ENCODE assay signal across 1 cellular context in the genomic region with DNA sequence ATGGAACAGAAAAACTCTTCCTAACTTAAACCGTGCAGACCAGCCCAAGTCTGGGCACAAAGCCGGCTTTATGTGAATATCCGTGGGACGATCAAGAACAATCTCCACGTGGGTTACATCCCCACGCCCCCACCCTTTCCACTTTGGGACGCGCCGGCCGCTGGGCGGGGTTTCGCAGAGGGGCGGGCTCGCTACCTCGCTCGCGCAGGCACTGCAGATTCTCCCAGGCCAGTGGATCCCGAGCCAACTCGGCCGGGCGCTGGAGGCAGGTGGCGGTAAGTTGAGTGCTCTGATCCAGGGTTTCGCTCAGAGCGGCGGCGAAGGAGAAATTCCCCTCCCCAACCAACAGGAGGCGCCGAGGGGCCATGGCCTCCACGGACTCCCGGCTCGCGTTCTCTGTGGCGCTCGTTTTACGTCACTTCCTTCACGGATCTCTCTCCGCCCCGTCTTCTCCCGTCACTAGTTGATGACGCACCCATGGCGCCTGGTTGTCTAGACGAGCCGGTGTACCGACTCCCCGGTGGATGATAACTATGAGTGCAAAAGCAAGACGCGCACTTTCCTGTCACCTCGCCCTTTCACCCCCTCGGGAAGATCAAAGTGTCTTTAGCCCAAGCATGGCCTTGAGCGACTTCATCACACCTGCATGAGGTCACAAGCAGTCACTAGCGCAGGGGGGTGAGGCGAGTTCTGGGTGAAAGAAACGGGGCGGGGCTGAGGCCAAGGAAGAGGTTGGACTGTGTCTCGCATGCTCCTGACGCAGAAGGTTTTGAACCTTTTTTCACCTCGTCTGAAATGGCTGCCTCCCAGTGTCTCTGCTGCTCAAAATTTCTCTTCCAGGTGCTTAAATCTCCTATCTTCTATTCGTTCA.
TF ChIP-seq lines count a peak whose summit lies in the region.

A gene with protein sequence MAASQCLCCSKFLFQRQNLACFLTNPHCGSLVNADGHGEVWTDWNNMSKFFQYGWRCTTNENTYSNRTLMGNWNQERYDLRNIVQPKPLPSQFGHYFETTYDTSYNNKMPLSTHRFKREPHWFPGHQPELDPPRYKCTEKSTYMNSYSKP (plus strand): TSS at position 776 of the 871 bp plus-strand sequence. CDS start 20 bp downstream, at position 796.
A gene with protein sequence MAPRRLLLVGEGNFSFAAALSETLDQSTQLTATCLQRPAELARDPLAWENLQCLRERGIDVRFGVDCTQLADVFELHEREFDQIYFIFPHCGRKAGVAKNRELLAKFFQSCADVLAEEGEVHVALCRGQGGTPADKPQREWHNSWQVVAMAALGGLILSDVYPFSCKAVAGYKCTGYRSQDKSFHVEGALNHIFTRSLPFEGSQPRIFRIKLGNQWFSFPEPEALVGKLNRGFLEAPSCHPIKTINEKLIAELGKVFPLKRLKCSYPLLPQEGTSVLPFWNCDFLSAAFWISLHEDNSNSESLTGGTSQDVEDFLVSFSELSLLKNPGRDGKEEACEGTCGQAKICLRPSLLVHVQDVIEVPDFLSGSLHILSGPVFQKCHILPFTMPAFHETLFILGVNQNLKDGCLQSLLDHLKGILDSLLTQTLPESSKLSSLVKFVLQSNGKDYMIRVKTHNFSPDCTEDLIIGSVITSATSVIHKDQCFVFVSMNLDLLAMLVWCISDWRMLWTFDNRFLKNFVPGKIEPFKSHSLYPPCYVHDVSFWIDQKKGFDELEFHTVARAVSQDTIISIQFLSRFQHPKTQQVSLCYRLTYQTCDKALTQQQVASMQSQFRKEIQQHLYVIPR (minus strand): TSS at position 400 of the 871 bp plus-strand sequence. CDS start 33 bp downstream, at position 367.

TF ChIP-seq in K562, 482 proteins besides CTCF, POLR2A, EP300 and RAD21 (continued from another document and continues in another):
- TF ChIP-seq, protein P1, sequence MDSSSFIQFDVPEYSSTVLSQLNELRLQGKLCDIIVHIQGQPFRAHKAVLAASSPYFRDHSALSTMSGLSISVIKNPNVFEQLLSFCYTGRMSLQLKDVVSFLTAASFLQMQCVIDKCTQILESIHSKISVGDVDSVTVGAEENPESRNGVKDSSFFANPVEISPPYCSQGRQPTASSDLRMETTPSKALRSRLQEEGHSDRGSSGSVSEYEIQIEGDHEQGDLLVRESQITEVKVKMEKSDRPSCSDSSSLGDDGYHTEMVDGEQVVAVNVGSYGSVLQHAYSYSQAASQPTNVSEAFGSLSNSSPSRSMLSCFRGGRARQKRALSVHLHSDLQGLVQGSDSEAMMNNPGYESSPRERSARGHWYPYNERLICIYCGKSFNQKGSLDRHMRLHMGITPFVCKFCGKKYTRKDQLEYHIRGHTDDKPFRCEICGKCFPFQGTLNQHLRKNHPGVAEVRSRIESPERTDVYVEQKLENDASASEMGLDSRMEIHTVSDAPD (CRISPR knock-in tag; IDR thresholded peaks at IDR 0.05): no peak
- TF ChIP-seq BACH1 (tag; IDR thresholded peaks at IDR 0.05): no peak
- TF ChIP-seq EWSR1 (IDR thresholded peaks at IDR 0.05; ENCODE audit: borderline replicate concordance, low read depth, partially characterized antibody): no peak
- 0 out of 2 replicates have a peak, but pooled peaks have one; percentile 22 for TF ChIP-seq CBFB (CRISPR knock-in tag; IDR thresholded peaks at IDR 0.05)
- peak; percentile 77 for TF ChIP-seq MXI1 (IDR thresholded peaks at IDR 0.05; ENCODE audit: low read depth, low read length)
- TF ChIP-seq PHB (CRISPR knock-in tag; IDR thresholded peaks at IDR 0.05): no peak
- TF ChIP-seq TEAD1 (CRISPR knock-in tag; IDR thresholded peaks at IDR 0.05): peak in 1 of 2 experiments; percentile 84
- TF ChIP-seq SNRNP70 (optimal IDR thresholded peaks at IDR 0.05; ENCODE audit: low read depth, low read length): no peak
- TF ChIP-seq, protein P2, sequence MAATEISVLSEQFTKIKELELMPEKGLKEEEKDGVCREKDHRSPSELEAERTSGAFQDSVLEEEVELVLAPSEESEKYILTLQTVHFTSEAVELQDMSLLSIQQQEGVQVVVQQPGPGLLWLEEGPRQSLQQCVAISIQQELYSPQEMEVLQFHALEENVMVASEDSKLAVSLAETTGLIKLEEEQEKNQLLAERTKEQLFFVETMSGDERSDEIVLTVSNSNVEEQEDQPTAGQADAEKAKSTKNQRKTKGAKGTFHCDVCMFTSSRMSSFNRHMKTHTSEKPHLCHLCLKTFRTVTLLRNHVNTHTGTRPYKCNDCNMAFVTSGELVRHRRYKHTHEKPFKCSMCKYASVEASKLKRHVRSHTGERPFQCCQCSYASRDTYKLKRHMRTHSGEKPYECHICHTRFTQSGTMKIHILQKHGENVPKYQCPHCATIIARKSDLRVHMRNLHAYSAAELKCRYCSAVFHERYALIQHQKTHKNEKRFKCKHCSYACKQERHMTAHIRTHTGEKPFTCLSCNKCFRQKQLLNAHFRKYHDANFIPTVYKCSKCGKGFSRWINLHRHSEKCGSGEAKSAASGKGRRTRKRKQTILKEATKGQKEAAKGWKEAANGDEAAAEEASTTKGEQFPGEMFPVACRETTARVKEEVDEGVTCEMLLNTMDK (IDR thresholded peaks at IDR 0.05; ENCODE audit: borderline replicate concordance, insufficient read depth, low read depth, low read length, poor library complexity, severe bottlenecking): peak; percentile 65
- TF ChIP-seq, protein P3, sequence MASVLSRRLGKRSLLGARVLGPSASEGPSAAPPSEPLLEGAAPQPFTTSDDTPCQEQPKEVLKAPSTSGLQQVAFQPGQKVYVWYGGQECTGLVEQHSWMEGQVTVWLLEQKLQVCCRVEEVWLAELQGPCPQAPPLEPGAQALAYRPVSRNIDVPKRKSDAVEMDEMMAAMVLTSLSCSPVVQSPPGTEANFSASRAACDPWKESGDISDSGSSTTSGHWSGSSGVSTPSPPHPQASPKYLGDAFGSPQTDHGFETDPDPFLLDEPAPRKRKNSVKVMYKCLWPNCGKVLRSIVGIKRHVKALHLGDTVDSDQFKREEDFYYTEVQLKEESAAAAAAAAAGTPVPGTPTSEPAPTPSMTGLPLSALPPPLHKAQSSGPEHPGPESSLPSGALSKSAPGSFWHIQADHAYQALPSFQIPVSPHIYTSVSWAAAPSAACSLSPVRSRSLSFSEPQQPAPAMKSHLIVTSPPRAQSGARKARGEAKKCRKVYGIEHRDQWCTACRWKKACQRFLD (CRISPR knock-in tag; IDR thresholded peaks at IDR 0.05): peak; percentile 95
- TF ChIP-seq, protein P4, sequence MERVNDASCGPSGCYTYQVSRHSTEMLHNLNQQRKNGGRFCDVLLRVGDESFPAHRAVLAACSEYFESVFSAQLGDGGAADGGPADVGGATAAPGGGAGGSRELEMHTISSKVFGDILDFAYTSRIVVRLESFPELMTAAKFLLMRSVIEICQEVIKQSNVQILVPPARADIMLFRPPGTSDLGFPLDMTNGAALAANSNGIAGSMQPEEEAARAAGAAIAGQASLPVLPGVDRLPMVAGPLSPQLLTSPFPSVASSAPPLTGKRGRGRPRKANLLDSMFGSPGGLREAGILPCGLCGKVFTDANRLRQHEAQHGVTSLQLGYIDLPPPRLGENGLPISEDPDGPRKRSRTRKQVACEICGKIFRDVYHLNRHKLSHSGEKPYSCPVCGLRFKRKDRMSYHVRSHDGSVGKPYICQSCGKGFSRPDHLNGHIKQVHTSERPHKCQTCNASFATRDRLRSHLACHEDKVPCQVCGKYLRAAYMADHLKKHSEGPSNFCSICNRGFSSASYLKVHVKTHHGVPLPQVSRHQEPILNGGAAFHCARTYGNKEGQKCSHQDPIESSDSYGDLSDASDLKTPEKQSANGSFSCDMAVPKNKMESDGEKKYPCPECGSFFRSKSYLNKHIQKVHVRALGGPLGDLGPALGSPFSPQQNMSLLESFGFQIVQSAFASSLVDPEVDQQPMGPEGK (CRISPR knock-in tag; IDR thresholded peaks at IDR 0.05; ENCODE audit: borderline replicate concordance): no peak
- TF ChIP-seq CBX2 (IDR thresholded peaks at IDR 0.05; ENCODE audit: insufficient read depth, low read length, poor library complexity, severe bottlenecking): no peak
- TF ChIP-seq SIX5 (IDR thresholded peaks at IDR 0.05; ENCODE audit: borderline replicate concordance in 1 of 2, insufficient read depth in 1 of 2, low read depth in 1 of 2, low read length in 2 of 2): peak in 1 of 2 experiments; percentile 39; a peak in 1 of 4 replicates
- TF ChIP-seq, protein P5, sequence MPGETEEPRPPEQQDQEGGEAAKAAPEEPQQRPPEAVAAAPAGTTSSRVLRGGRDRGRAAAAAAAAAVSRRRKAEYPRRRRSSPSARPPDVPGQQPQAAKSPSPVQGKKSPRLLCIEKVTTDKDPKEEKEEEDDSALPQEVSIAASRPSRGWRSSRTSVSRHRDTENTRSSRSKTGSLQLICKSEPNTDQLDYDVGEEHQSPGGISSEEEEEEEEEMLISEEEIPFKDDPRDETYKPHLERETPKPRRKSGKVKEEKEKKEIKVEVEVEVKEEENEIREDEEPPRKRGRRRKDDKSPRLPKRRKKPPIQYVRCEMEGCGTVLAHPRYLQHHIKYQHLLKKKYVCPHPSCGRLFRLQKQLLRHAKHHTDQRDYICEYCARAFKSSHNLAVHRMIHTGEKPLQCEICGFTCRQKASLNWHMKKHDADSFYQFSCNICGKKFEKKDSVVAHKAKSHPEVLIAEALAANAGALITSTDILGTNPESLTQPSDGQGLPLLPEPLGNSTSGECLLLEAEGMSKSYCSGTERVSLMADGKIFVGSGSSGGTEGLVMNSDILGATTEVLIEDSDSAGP (CRISPR knock-in tag; IDR thresholded peaks at IDR 0.05): no peak
- no peak for TF ChIP-seq SETDB1 (IDR thresholded peaks at IDR 0.05; ENCODE audit: low read length)
- TF ChIP-seq NFRKB (IDR thresholded peaks at IDR 0.05; ENCODE audit: low read depth): peak; percentile 93
- no peak for TF ChIP-seq NR4A1 (CRISPR knock-in tag; IDR thresholded peaks at IDR 0.05)
- no peak for TF ChIP-seq NR4A1 (tag; IDR thresholded peaks at IDR 0.05)
- no peak for TF ChIP-seq THRAP3 (IDR thresholded peaks at IDR 0.05; ENCODE audit: borderline replicate concordance)
- TF ChIP-seq MEF2D (tag; conservative IDR thresholded peaks at IDR 0.05; ENCODE audit: low read depth): 0 out of 2 replicates have a peak, but pooled peaks have one; percentile 7
- TF ChIP-seq, protein P6, sequence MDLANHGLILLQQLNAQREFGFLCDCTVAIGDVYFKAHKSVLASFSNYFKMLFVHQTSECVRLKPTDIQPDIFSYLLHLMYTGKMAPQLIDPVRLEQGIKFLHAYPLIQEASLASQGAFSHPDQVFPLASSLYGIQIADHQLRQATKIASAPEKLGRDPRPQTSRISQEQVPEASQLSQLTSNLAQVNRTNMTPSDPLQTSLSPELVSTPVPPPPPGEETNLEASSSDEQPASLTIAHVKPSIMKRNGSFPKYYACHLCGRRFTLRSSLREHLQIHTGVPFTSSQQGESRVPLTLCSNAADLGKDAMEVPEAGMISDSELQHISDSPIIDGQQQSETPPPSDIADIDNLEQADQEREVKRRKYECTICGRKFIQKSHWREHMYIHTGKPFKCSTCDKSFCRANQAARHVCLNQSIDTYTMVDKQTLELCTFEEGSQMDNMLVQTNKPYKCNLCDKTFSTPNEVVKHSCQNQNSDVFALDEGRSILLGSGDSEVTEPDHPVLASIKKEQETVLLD (IDR thresholded peaks at IDR 0.05): peak; percentile 39; the same call in 1 of the 2 replicates
- TF ChIP-seq, protein P7, sequence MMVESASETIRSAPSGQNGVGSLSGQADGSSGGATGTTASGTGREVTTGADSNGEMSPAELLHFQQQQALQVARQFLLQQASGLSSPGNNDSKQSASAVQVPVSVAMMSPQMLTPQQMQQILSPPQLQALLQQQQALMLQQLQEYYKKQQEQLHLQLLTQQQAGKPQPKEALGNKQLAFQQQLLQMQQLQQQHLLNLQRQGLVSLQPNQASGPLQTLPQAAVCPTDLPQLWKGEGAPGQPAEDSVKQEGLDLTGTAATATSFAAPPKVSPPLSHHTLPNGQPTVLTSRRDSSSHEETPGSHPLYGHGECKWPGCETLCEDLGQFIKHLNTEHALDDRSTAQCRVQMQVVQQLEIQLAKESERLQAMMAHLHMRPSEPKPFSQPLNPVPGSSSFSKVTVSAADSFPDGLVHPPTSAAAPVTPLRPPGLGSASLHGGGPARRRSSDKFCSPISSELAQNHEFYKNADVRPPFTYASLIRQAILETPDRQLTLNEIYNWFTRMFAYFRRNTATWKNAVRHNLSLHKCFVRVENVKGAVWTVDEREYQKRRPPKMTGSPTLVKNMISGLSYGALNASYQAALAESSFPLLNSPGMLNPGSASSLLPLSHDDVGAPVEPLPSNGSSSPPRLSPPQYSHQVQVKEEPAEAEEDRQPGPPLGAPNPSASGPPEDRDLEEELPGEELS (CRISPR knock-in tag; IDR thresholded peaks at IDR 0.05; ENCODE audit: borderline replicate concordance): no peak
- TF ChIP-seq, protein P8, sequence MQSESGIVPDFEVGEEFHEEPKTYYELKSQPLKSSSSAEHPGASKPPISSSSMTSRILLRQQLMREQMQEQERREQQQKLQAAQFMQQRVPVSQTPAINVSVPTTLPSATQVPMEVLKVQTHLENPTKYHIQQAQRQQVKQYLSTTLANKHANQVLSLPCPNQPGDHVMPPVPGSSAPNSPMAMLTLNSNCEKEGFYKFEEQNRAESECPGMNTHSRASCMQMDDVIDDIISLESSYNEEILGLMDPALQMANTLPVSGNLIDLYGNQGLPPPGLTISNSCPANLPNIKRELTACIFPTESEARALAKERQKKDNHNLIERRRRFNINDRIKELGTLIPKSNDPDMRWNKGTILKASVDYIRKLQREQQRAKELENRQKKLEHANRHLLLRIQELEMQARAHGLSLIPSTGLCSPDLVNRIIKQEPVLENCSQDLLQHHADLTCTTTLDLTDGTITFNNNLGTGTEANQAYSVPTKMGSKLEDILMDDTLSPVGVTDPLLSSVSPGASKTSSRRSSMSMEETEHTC (IDR thresholded peaks at IDR 0.05): 0 out of 2 replicates have a peak, but pooled peaks have one; percentile 17
- peak in 1 of 2 experiments; percentile 94; a peak in 2 of 4 replicates for TF ChIP-seq NONO (IDR thresholded peaks at IDR 0.05; ENCODE audit: low read depth in 2 of 2, low read length in 1 of 2)
- peak; percentile 81 for TF ChIP-seq NCOR1 (IDR thresholded peaks at IDR 0.05)
- TF ChIP-seq BMI1 (IDR thresholded peaks at IDR 0.05; ENCODE audit: low read length): no peak
- peak; percentile 39; the same call in 1 of the 2 replicates for TF ChIP-seq KLF13 (tag; IDR thresholded peaks at IDR 0.05; ENCODE audit: borderline replicate concordance, low read depth)
- TF ChIP-seq, protein P9, sequence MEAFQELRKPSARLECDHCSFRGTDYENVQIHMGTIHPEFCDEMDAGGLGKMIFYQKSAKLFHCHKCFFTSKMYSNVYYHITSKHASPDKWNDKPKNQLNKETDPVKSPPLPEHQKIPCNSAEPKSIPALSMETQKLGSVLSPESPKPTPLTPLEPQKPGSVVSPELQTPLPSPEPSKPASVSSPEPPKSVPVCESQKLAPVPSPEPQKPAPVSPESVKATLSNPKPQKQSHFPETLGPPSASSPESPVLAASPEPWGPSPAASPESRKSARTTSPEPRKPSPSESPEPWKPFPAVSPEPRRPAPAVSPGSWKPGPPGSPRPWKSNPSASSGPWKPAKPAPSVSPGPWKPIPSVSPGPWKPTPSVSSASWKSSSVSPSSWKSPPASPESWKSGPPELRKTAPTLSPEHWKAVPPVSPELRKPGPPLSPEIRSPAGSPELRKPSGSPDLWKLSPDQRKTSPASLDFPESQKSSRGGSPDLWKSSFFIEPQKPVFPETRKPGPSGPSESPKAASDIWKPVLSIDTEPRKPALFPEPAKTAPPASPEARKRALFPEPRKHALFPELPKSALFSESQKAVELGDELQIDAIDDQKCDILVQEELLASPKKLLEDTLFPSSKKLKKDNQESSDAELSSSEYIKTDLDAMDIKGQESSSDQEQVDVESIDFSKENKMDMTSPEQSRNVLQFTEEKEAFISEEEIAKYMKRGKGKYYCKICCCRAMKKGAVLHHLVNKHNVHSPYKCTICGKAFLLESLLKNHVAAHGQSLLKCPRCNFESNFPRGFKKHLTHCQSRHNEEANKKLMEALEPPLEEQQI (IDR thresholded peaks at IDR 0.05): peak; percentile 92
- no peak for TF ChIP-seq NELFE (IDR thresholded peaks at IDR 0.05; ENCODE audit: insufficient read depth, insufficient read length)
